Comparison of ENCODE assay signal across 8 cellular contexts in genomic region chr22:30425327-30425615, GRCh38. TPM values are rescaled to one million over a fixed set of nuclear protein-coding genes. Genes with fewer than 3 reads are reported as not detected.
DNase-seq lines count a peak whose midpoint lies in the region; ATAC-seq and TF ChIP-seq lines count a peak whose summit lies in the region.

No MANE protein-coding gene starts in this region.

- H4K5ac ChIP-seq in H9 (ENCODE audit: insufficient read length, low read depth, low read length), result no peak overlapping the region

- H3K9me3 Mint-ChIP-seq in H9 (no peaks in the 10 kb centered on the region), WTC11 (no peaks in the 10 kb centered on the region), glutamatergic neuron (ENCODE audit: unreplicated experiment) (peaks cover 6% of the 10 kb centered on the region)

- DNase-seq in H9 (no peak), WTC11 (ENCODE audit: low spot score) (no peak), glutamatergic neuron (no peak), NCI-H2029 treated with DMSO at 0.1 percent for 48 hours (lab: John Stamatoyannopoulos, UW) (no peak), NAMALWA (ENCODE audit: low spot score) (no peak), Ammon's horn (ENCODE audit: low spot score) (no peak)

- H3K36me3 Mint-ChIP-seq in H9 (ENCODE audit: insufficient read depth in 1 of 3, low read depth in 3 of 3) (peaks cover 14 to 35% (median 35%) of the 10 kb centered on the region in 3 experiments), WTC11 (peaks cover 31% of the 10 kb centered on the region), glutamatergic neuron (ENCODE audit: unreplicated experiment) (no peaks in the 10 kb centered on the region)

- no peaks in the 10 kb centered on the region; the same call in 1 of the 2 replicates for H3K79me2 ChIP-seq in H9 (ENCODE audit: insufficient read depth, low read length)

- peaks cover 21% of the 10 kb centered on the region for H3K23me2 ChIP-seq in H9 (ENCODE audit: insufficient read length, low read depth, low read length, poor library complexity, severe bottlenecking)

- no peak overlapping the region for H2BK15ac ChIP-seq in H9 (ENCODE audit: low read depth, low read length)

- H3K27me3 Mint-ChIP-seq in H9 (ENCODE audit: low read depth) (no peaks in the 10 kb centered on the region; the same call in 1 of the 2 replicates), WTC11 (ENCODE audit: low read depth) (no peaks in the 10 kb centered on the region; the same call in 1 of the 2 replicates), glutamatergic neuron (ENCODE audit: unreplicated experiment) (peaks cover 2% of the 10 kb centered on the region)

- no peaks in the 10 kb centered on the region for H3K79me1 ChIP-seq in H9 (ENCODE audit: insufficient read depth, low read depth, low read length, poor library complexity, severe bottlenecking)

- H3K4ac ChIP-seq in H9 (ENCODE audit: low read depth, low read length), result no peak overlapping the region

- peak overlapping the region; percentile 75 for H3K4me3 ChIP-seq in skeletal muscle satellite cell (ENCODE audit: low read length)

- no peak overlapping the region for H2BK12ac ChIP-seq in H9 (ENCODE audit: insufficient read length, low read depth, low read length)

- H3K4me1 Mint-ChIP-seq in H9, result peaks cover 37 to 40% of the 10 kb centered on the region in 2 experiments
- H3K4me1 Mint-ChIP-seq in WTC11, result peaks cover 36% of the 10 kb centered on the region
- H3K4me1 Mint-ChIP-seq in glutamatergic neuron (ENCODE audit: low read depth, unreplicated experiment), result peaks cover 7% of the 10 kb centered on the region

- H3K9ac ChIP-seq in H9 (ENCODE audit: extremely low read depth, insufficient read length, low read length) (no peak overlapping the region), skeletal muscle satellite cell (ENCODE audit: low read depth, low read length) (peak overlapping the region; percentile 90)

- H3T11ph ChIP-seq in H9 (ENCODE audit: low read length), result no peak overlapping the region

- no CpG with 5 or more reads among the region's 9 CpGs for WGBS in H9 (ENCODE audit: extremely low coverage, insufficient read length, low lambda C conversion rate)

- H3K4me1 ChIP-seq in H9 (ENCODE audit: insufficient read depth, low read length) (peaks cover 7% of the 10 kb centered on the region; the same call in 1 of the 2 replicates), skeletal muscle satellite cell (ENCODE audit: control insufficient read depth, insufficient read depth, low read length) (peaks cover 60% of the 10 kb centered on the region)

- no peaks in the 10 kb centered on the region for H4K20me1 ChIP-seq in H9 (ENCODE audit: control insufficient read depth, insufficient read depth, insufficient read length)

- TF ChIP-seq CTCF in H9 (conservative IDR thresholded peaks at IDR 0.05), result no peak
- TF ChIP-seq CTCF in WTC11 (IDR thresholded peaks at IDR 0.05), result no peak
- no peak for TF ChIP-seq CTCF in glutamatergic neuron (IDR thresholded peaks at IDR 0.05; ENCODE audit: partially characterized antibody, unreplicated experiment)

- no peak overlapping the region for H3K27ac ChIP-seq in H9 (ENCODE audit: insufficient read length, low read depth, low read length)

- no peak overlapping the region for H3K56ac ChIP-seq in H9 (ENCODE audit: insufficient read length, low read depth, low read length)

- ATAC-seq in WTC11 (no peak), HG03095 (IDR thresholded peaks at IDR 0.05; ENCODE audit: unreplicated experiment) (no peak)

- H3K36me3 ChIP-seq in skeletal muscle satellite cell (ENCODE audit: insufficient read depth, low read length), result peaks cover 24% of the 10 kb centered on the region

- no peak overlapping the region for H2AK5ac ChIP-seq in H9 (ENCODE audit: insufficient read length, low read length)

- H3K14ac ChIP-seq in H9 (ENCODE audit: insufficient read depth, low read length), result no peak overlapping the region

- CTCF ChIA-PET in WTC11 (lab: Charles Lee), result interaction anchor here (0.5 to 6.3 kb wide), 16 partner anchors 12 to 182 kb away, joined by 3 to 149 read pairs (median 6); partner anchors contain the start of genes CASTOR1, RNF215 and SEC14L2

- no peak overlapping the region for H2BK5ac ChIP-seq in H9 (ENCODE audit: insufficient read length, low read length)

- H3K23ac ChIP-seq in H9 (ENCODE audit: insufficient read length, low read depth, low read length), result no peak overlapping the region

- H4K91ac ChIP-seq in H9 (ENCODE audit: insufficient read length, low read depth, low read length), result no peak overlapping the region

- no peak overlapping the region for H2BK20ac ChIP-seq in H9 (ENCODE audit: low read depth, low read length, poor library complexity, severe bottlenecking)

- no peak overlapping the region for H2BK120ac ChIP-seq in H9 (ENCODE audit: low read depth, low read length, poor library complexity, severe bottlenecking)

- H3K27me3 ChIP-seq in H9 (ENCODE audit: insufficient read depth, low read length), result no peaks in the 10 kb centered on the region
- no peaks in the 10 kb centered on the region for H3K27me3 ChIP-seq in skeletal muscle satellite cell (ENCODE audit: control insufficient read depth, insufficient read depth, low read length)

- POLR2A ChIA-PET in WTC11 (lab: Charles Lee), result interaction anchor here (0.5 to 3.2 kb wide), 5 partner anchors 8 to 181 kb away, joined by 3 to 35 read pairs (median 5); partner anchors contain the start of genes CCDC157, SEC14L2 and SF3A1

- H3K27ac Mint-ChIP-seq in H9, result peak overlapping the region; percentile 88 to 97 (median 94)
- H3K27ac Mint-ChIP-seq in WTC11, result peak overlapping the region; percentile 99
- peak overlapping the region; percentile 62 for H3K27ac Mint-ChIP-seq in glutamatergic neuron (ENCODE audit: unreplicated experiment)

- H3K4me2 ChIP-seq in H9 (ENCODE audit: insufficient read depth, insufficient read length, low read length) (peak overlapping the region; percentile 83), skeletal muscle satellite cell (ENCODE audit: low read length) (peak overlapping the region; percentile 80)

- H3K18ac ChIP-seq in H9 (ENCODE audit: insufficient read length, low read depth, low read length), result no peak overlapping the region

- H3K9me3 ChIP-seq in H9 (ENCODE audit: control insufficient read depth, low read depth, low read length), result no peaks in the 10 kb centered on the region
- no peaks in the 10 kb centered on the region for H3K9me3 ChIP-seq in skeletal muscle satellite cell (replicated peaks; ENCODE audit: low read length)

- H2AFZ ChIP-seq in H9 (ENCODE audit: low read length), result peak overlapping the region; percentile 11

- H3K4me3 Mint-ChIP-seq in H9 (peak overlapping the region; percentile 87 to 92), WTC11 (peak overlapping the region; percentile 83), glutamatergic neuron (ENCODE audit: unreplicated experiment) (peak overlapping the region; percentile 92)

- no peak overlapping the region for H4K8ac ChIP-seq in H9 (replicated peaks; ENCODE audit: insufficient read length, low read depth, low read length)

TF ChIP-seq in WTC11, 78 proteins besides CTCF, POLR2A, EP300 and RAD21 (continues in another document):
- TF ChIP-seq IRF1 (CRISPR knock-in tag; IDR thresholded peaks at IDR 0.05) (no peak), AFF4 (CRISPR knock-in tag; IDR thresholded peaks at IDR 0.05; ENCODE audit: borderline replicate concordance) (no peak), ZNF121 (CRISPR knock-in tag; IDR thresholded peaks at IDR 0.05) (peak; percentile 62), PRRX2 (CRISPR knock-in tag; IDR thresholded peaks at IDR 0.05) (no peak)

RNA-seq across cellular contexts. Expression of gene MTFP1, which starts 0.3 kb away (rescaled TPM):
- 46.8 and 56.8 TPM in 2 replicates for total RNA-seq in H9 (2021)
- total RNA-seq in WTC11 (2021), result 75.0 to 78.7 TPM (median 75.5 TPM) in 3 replicates
- total RNA-seq in glutamatergic neuron (ENCODE audit: unreplicated experiment), result 5.8 TPM
- 14.7 and 19.2 TPM in 2 replicates for total RNA-seq in skeletal muscle satellite cell (2012; rRNA removed)

RNA-seq across cellular contexts. Expression of gene SEC14L2, which starts 28.5 kb away (rescaled TPM):
- total RNA-seq in H9 (2021) (8.2 and 8.5 TPM in 2 replicates), WTC11 (2021) (2.4 to 3.9 TPM (median 3.9 TPM) in 3 replicates), glutamatergic neuron (ENCODE audit: unreplicated experiment) (0.76 TPM)
- 24.6 and 33.9 TPM in 2 replicates for total RNA-seq in skeletal muscle satellite cell (2012; rRNA removed)

RNA-seq across cellular contexts. Expression of gene RNF215, which starts 38.1 kb away (rescaled TPM):
- total RNA-seq in H9 (2021), result 22.6 and 24.5 TPM in 2 replicates
- 25.4 to 28.6 TPM (median 27.6 TPM) in 3 replicates for total RNA-seq in WTC11 (2021)
- 43.1 TPM for total RNA-seq in glutamatergic neuron (ENCODE audit: unreplicated experiment)
- 19.5 and 20.5 TPM in 2 replicates for total RNA-seq in skeletal muscle satellite cell (2012; rRNA removed)

RNA-seq across cellular contexts. Expression of gene SEC14L3, which starts 46.5 kb away (rescaled TPM):
- total RNA-seq in H9 (2021) (not detected in 2 replicates), WTC11 (2021) (not detected in 3 replicates), glutamatergic neuron (ENCODE audit: unreplicated experiment) (not detected)
- not detected in 2 replicates for total RNA-seq in skeletal muscle satellite cell (2012; rRNA removed)
